9 cellular contexts compared by ENCODE assay signal in genomic region chr14:68976160-68977067, GRCh38. TPM values are rescaled to one million over a fixed set of nuclear protein-coding genes. Genes with fewer than 3 reads are reported as not detected.
DNase-seq lines count a peak whose midpoint lies in the region; TF ChIP-seq lines count a peak whose summit lies in the region.
"Had no signal": no experiment of that assay in that cellular context is flagged by ENCODE, and none has a peak within 500 bp of the region (broad histone marks: within the 10 kb centered on the region; RNA-seq: fewer than 3 reads in every experiment).

No MANE protein-coding gene starts in this region.

- H3K27me3 Mint-ChIP-seq in activated naive CD4-positive, alpha-beta T cell treated with anti-CD3 and anti-CD28 coated beads, Interleukin-2, amount 10 ng/mL, durations not matched to agents 7 days and 5 days: peaks cover 39% of the 10 kb centered on the region
- no peaks in the 10 kb centered on the region for H3K27me3 Mint-ChIP-seq in mesothelial cell of epicardium (ENCODE audit: low read depth)

- H3K27ac ChIP-seq in coronary artery: peak overlapping the region; percentile 97 to 100

- peak overlapping the region; percentile 78 for H3K27ac Mint-ChIP-seq in activated naive CD4-positive, alpha-beta T cell treated with anti-CD3 and anti-CD28 coated beads, Interleukin-2, amount 10 ng/mL, durations not matched to agents 7 days and 5 days
- peak overlapping the region; percentile 96 for H3K27ac Mint-ChIP-seq in mesothelial cell of epicardium

- no peak for DNase-seq in activated naive CD4-positive, alpha-beta T cell treated with anti-CD3 and anti-CD28 coated beads, Interleukin-2, amount 10 ng/mL, durations not matched to agents 7 days and 5 days
- DNase-seq in activated naive CD4-positive, alpha-beta T cell treated with anti-CD3 and anti-CD28 coated beads, Interleukin-2, amount 50 U/mL, for 16 hours: no peak
- DNase-seq in coronary artery (ENCODE audit: low spot score) (no peak), mesothelial cell of epicardium (ENCODE audit: low spot score in 2 of 2, unreplicated experiment in 2 of 2) (no peak), islet precursor cell (no peak), NCI-H748 (lab: John Stamatoyannopoulos, UW; ENCODE audit: unreplicated experiment) (no peak), NCI-H1436 treated with DMSO at 0.1 percent for 48 hours (lab: John Stamatoyannopoulos, UW) (no peak), SW 1271 (lab: John Stamatoyannopoulos, UW) (no peak)
- DNase-seq: SJCRH30 had no signal

- peak overlapping the region; percentile 88 for H3K4me3 Mint-ChIP-seq in activated naive CD4-positive, alpha-beta T cell treated with anti-CD3 and anti-CD28 coated beads, Interleukin-2, amount 10 ng/mL, durations not matched to agents 7 days and 5 days
- H3K4me3 Mint-ChIP-seq in mesothelial cell of epicardium: peak overlapping the region; percentile 84

- H3K4me3 ChIP-seq in coronary artery: peak overlapping the region; percentile 89

- H3K4me1 Mint-ChIP-seq in activated naive CD4-positive, alpha-beta T cell treated with anti-CD3 and anti-CD28 coated beads, Interleukin-2, amount 10 ng/mL, durations not matched to agents 7 days and 5 days: peaks cover 50% of the 10 kb centered on the region
- peaks cover 36% of the 10 kb centered on the region for H3K4me1 Mint-ChIP-seq in mesothelial cell of epicardium

- CTCF ChIA-PET in activated naive CD4-positive, alpha-beta T cell treated with anti-CD3 and anti-CD28 coated beads, Interleukin-2, amount 10 ng/mL, durations not matched to agents 7 days and 5 days (lab: Charles Lee): interaction anchor here (0.7 kb wide), 1 partner anchor 36 kb away, joined by 3 read pairs; no protein-coding TSS in a partner anchor

- peaks cover 55% of the 10 kb centered on the region for H3K36me3 Mint-ChIP-seq in activated naive CD4-positive, alpha-beta T cell treated with anti-CD3 and anti-CD28 coated beads, Interleukin-2, amount 10 ng/mL, durations not matched to agents 7 days and 5 days
- H3K36me3 Mint-ChIP-seq in mesothelial cell of epicardium: peaks cover 9% of the 10 kb centered on the region

- H3K9me3 Mint-ChIP-seq in activated naive CD4-positive, alpha-beta T cell treated with anti-CD3 and anti-CD28 coated beads, Interleukin-2, amount 10 ng/mL, durations not matched to agents 7 days and 5 days: peaks cover 23% of the 10 kb centered on the region
- no peaks in the 10 kb centered on the region for H3K9me3 Mint-ChIP-seq in mesothelial cell of epicardium

- TF ChIP-seq CTCF in coronary artery (IDR thresholded peaks at IDR 0.05) (no peak), mesothelial cell of epicardium (IDR thresholded peaks at IDR 0.05; ENCODE audit: unreplicated experiment) (no peak)

RNA-seq across cellular contexts. Expression of gene ACTN1, which starts 2.7 kb away (rescaled TPM):
- 155 to 166 TPM (median 163 TPM) in 3 replicates for total RNA-seq in mesothelial cell of epicardium
